ENCODE assay signal across 9 cellular contexts in genomic region chr2:96261328-96262003, GRCh38. TPM values are rescaled to one million over a fixed set of nuclear protein-coding genes. Genes with fewer than 3 reads are reported as not detected.
DNase-seq lines count a peak whose midpoint lies in the region; ATAC-seq and TF ChIP-seq lines count a peak whose summit lies in the region.
"Had no signal": no experiment of that assay in that cellular context is flagged by ENCODE, and none has a peak within 500 bp of the region (broad histone marks: within the 10 kb centered on the region; RNA-seq: fewer than 3 reads in every experiment).

No MANE protein-coding gene starts in this region.

- H3K27ac Mint-ChIP-seq in activated CD4-positive, alpha-beta memory T cell treated with anti-CD3 and anti-CD28 coated beads, Interleukin-2, amount 10 ng/mL, durations not matched to agents 7 days and 5 days = peak overlapping the region; percentile 76
- no peak overlapping the region for H3K27ac Mint-ChIP-seq in activated CD4-positive, alpha-beta memory T cell treated with anti-CD3 and anti-CD28 coated beads for 36 hours
- peak overlapping the region; percentile 89 for H3K27ac Mint-ChIP-seq in activated T-helper 2 cell treated with anti-CD3 and anti-CD28 coated beads, Interferon-gamma antibody, Interleukin-2, Interleukin-4, amounts not matched to agents 10 μg/mL and 5 μg/mL and 100 μg/mL, durations not matched to agents 14 hours and 24 hours and 36 hours
- H3K27ac Mint-ChIP-seq in memory B cell = peak overlapping the region; percentile 79

- TF ChIP-seq POLR2A in testis (IDR thresholded peaks at IDR 0.05) = no peak

- H3K4me3 ChIP-seq in testis = no peak overlapping the region

- CTCF ChIA-PET in activated CD4-positive, alpha-beta memory T cell treated with anti-CD3 and anti-CD28 coated beads, Interleukin-2, amount 10 ng/mL, durations not matched to agents 7 days and 5 days (lab: Charles Lee) = interaction anchor here (0.8 to 3.7 kb wide), 9 partner anchors 16 to 123 kb away, joined by 3 to 12 read pairs (median 5); partner anchors contain the start of genes ASTL and STARD7
- CTCF ChIA-PET in activated CD4-positive, alpha-beta memory T cell treated with anti-CD3 and anti-CD28 coated beads for 36 hours (lab: Charles Lee) = interaction anchor here (1.1 to 2.4 kb wide), 6 partner anchors 53 to 269 kb away, joined by 3 to 9 read pairs (median 6); partner anchors contain the start of gene STARD7

- no peaks in the 10 kb centered on the region for H3K36me3 ChIP-seq in testis (ENCODE audit: low read depth, missing control alignments)

- H3K4me1 ChIP-seq in testis = peaks cover 49% of the 10 kb centered on the region

- no peaks in the 10 kb centered on the region for H3K9me3 Mint-ChIP-seq in activated CD4-positive, alpha-beta memory T cell treated with anti-CD3 and anti-CD28 coated beads, Interleukin-2, amount 10 ng/mL, durations not matched to agents 7 days and 5 days
- H3K9me3 Mint-ChIP-seq in activated CD4-positive, alpha-beta memory T cell treated with anti-CD3 and anti-CD28 coated beads for 36 hours = no peaks in the 10 kb centered on the region
- no peaks in the 10 kb centered on the region for H3K9me3 Mint-ChIP-seq in activated T-helper 2 cell treated with anti-CD3 and anti-CD28 coated beads, Interferon-gamma antibody, Interleukin-2, Interleukin-4, amounts not matched to agents 10 μg/mL and 5 μg/mL and 100 μg/mL, durations not matched to agents 14 hours and 24 hours and 36 hours
- H3K9me3 Mint-ChIP-seq in memory B cell = no peaks in the 10 kb centered on the region

- peaks cover 73% of the 10 kb centered on the region for H3K4me1 Mint-ChIP-seq in activated CD4-positive, alpha-beta memory T cell treated with anti-CD3 and anti-CD28 coated beads, Interleukin-2, amount 10 ng/mL, durations not matched to agents 7 days and 5 days
- peaks cover 69% of the 10 kb centered on the region for H3K4me1 Mint-ChIP-seq in activated CD4-positive, alpha-beta memory T cell treated with anti-CD3 and anti-CD28 coated beads for 36 hours (ENCODE audit: low read depth)
- peaks cover 45% of the 10 kb centered on the region for H3K4me1 Mint-ChIP-seq in activated T-helper 2 cell treated with anti-CD3 and anti-CD28 coated beads, Interferon-gamma antibody, Interleukin-2, Interleukin-4, amounts not matched to agents 10 μg/mL and 5 μg/mL and 100 μg/mL, durations not matched to agents 14 hours and 24 hours and 36 hours (ENCODE audit: low read depth)
- peaks cover 52% of the 10 kb centered on the region for H3K4me1 Mint-ChIP-seq in memory B cell

- no peaks in the 10 kb centered on the region for H3K9me3 ChIP-seq in testis

- H3K27ac ChIP-seq in testis (peak overlapping the region; percentile 47 to 70), caudate nucleus (ENCODE audit: low read depth, low read length) (no peak overlapping the region)

- WGBS in testis, 2 donors = 63 to 68% methylated on average over 3 to 6 of the region's 6 CpGs

- no peak overlapping the region for H3K4me3 Mint-ChIP-seq in activated CD4-positive, alpha-beta memory T cell treated with anti-CD3 and anti-CD28 coated beads, Interleukin-2, amount 10 ng/mL, durations not matched to agents 7 days and 5 days
- no peak overlapping the region for H3K4me3 Mint-ChIP-seq in activated CD4-positive, alpha-beta memory T cell treated with anti-CD3 and anti-CD28 coated beads for 36 hours
- H3K4me3 Mint-ChIP-seq in activated T-helper 2 cell treated with anti-CD3 and anti-CD28 coated beads, Interferon-gamma antibody, Interleukin-2, Interleukin-4, amounts not matched to agents 10 μg/mL and 5 μg/mL and 100 μg/mL, durations not matched to agents 14 hours and 24 hours and 36 hours (ENCODE audit: low read depth) = no peak overlapping the region
- no peak overlapping the region for H3K4me3 Mint-ChIP-seq in memory B cell

- intact Hi-C loops in activated CD4-positive, alpha-beta memory T cell treated with anti-CD3 and anti-CD28 coated beads for 36 hours (cut with micrococcal nuclease) = no loop called here
- intact Hi-C loops in activated T-helper 2 cell treated with anti-CD3 and anti-CD28 coated beads, Interferon-gamma antibody, Interleukin-2, Interleukin-4, amounts not matched to agents 10 μg/mL and 5 μg/mL and 100 μg/mL, durations not matched to agents 14 hours and 24 hours and 36 hours (cut with micrococcal nuclease) = no loop called here
- intact Hi-C loops in testis (cut with DNase I; ENCODE audit: low total_unique reads) = no loop called here

- H3K36me3 Mint-ChIP-seq in activated CD4-positive, alpha-beta memory T cell treated with anti-CD3 and anti-CD28 coated beads, Interleukin-2, amount 10 ng/mL, durations not matched to agents 7 days and 5 days (ENCODE audit: low read depth) = peaks cover 37% of the 10 kb centered on the region
- peaks cover 13% of the 10 kb centered on the region for H3K36me3 Mint-ChIP-seq in activated CD4-positive, alpha-beta memory T cell treated with anti-CD3 and anti-CD28 coated beads for 36 hours
- H3K36me3 Mint-ChIP-seq in activated T-helper 2 cell treated with anti-CD3 and anti-CD28 coated beads, Interferon-gamma antibody, Interleukin-2, Interleukin-4, amounts not matched to agents 10 μg/mL and 5 μg/mL and 100 μg/mL, durations not matched to agents 14 hours and 24 hours and 36 hours (ENCODE audit: low read depth) = peaks cover 46% of the 10 kb centered on the region
- H3K36me3 Mint-ChIP-seq in memory B cell = peaks cover 5% of the 10 kb centered on the region

- no peaks in the 10 kb centered on the region for H3K27me3 Mint-ChIP-seq in activated CD4-positive, alpha-beta memory T cell treated with anti-CD3 and anti-CD28 coated beads, Interleukin-2, amount 10 ng/mL, durations not matched to agents 7 days and 5 days
- H3K27me3 Mint-ChIP-seq in activated CD4-positive, alpha-beta memory T cell treated with anti-CD3 and anti-CD28 coated beads for 36 hours = no peaks in the 10 kb centered on the region
- H3K27me3 Mint-ChIP-seq in activated T-helper 2 cell treated with anti-CD3 and anti-CD28 coated beads, Interferon-gamma antibody, Interleukin-2, Interleukin-4, amounts not matched to agents 10 μg/mL and 5 μg/mL and 100 μg/mL, durations not matched to agents 14 hours and 24 hours and 36 hours (ENCODE audit: low read depth) = no peaks in the 10 kb centered on the region
- H3K27me3 Mint-ChIP-seq in memory B cell = no peaks in the 10 kb centered on the region

- POLR2A ChIA-PET in activated CD4-positive, alpha-beta memory T cell treated with anti-CD3 and anti-CD28 coated beads, Interleukin-2, amount 10 ng/mL, durations not matched to agents 7 days and 5 days (lab: Charles Lee) = interaction anchor here (1.1 to 2.3 kb wide), 4 partner anchors 16 to 87 kb away, joined by 3 to 9 read pairs (median 4); partner anchors contain the start of gene STARD7
- POLR2A ChIA-PET in activated CD4-positive, alpha-beta memory T cell treated with anti-CD3 and anti-CD28 coated beads for 36 hours (lab: Charles Lee) = interaction anchor here (2.1 kb wide), 1 partner anchor 53 kb away, joined by 9 read pairs; the partner anchor contains the start of gene STARD7

- DNase-seq in activated CD4-positive, alpha-beta memory T cell treated with anti-CD3 and anti-CD28 coated beads, Interleukin-2, amount 10 ng/mL, durations not matched to agents 7 days and 5 days = no peak
- no peak for DNase-seq in activated CD4-positive, alpha-beta memory T cell treated with anti-CD3 and anti-CD28 coated beads for 36 hours
- DNase-seq in activated T-helper 2 cell treated with anti-CD3 and anti-CD28 coated beads, Interferon-gamma antibody, Interleukin-2, Interleukin-4, amounts not matched to agents 10 μg/mL and 5 μg/mL and 100 μg/mL, durations not matched to agents 14 hours and 24 hours and 36 hours (ENCODE audit: low spot score) = no peak
- DNase-seq in memory B cell (ENCODE audit: low spot score in 2 of 2) (no peak), testis (no peak), caudate nucleus (lab: John Stamatoyannopoulos, UW) (no peak), ecto neural progenitor cell (ENCODE audit: low spot score) (no peak)
- DNase-seq: activated CD8-positive, alpha-beta memory T cell treated with anti-CD3 and anti-CD28 coated beads, Interleukin-2, amount 50 U/mL, for 48 hours had no signal

- no peaks in the 10 kb centered on the region for H3K27me3 ChIP-seq in testis

- no peak for ATAC-seq in memory B cell (ENCODE audit: low read depth)
- no peak for ATAC-seq in GM18502 (IDR thresholded peaks at IDR 0.05; ENCODE audit: poor library complexity, unreplicated experiment)

- no peak for TF ChIP-seq CTCF in testis (IDR thresholded peaks at IDR 0.05)

RNA-seq across cellular contexts. Expression of gene TMEM127, which starts 4.3 kb away (rescaled TPM):
- total RNA-seq in activated CD4-positive, alpha-beta memory T cell treated with anti-CD3 and anti-CD28 coated beads, Interleukin-2, amount 10 ng/mL, durations not matched to agents 7 days and 5 days = 10 to 100 TPM; 42.4 to 44.0 TPM
- 10 to 100 TPM; 19.3 to 22.2 TPM for total RNA-seq in activated CD4-positive, alpha-beta memory T cell treated with anti-CD3 and anti-CD28 coated beads for 36 hours
- total RNA-seq in activated T-helper 2 cell treated with anti-CD3 and anti-CD28 coated beads, Interferon-gamma antibody, Interleukin-2, Interleukin-4, amounts not matched to agents 10 μg/mL and 5 μg/mL and 100 μg/mL, durations not matched to agents 14 hours and 24 hours and 36 hours = 29.0 and 30.4 TPM in 2 replicates
- total RNA-seq in testis = 10 to 100 TPM; 25.0 to 32.1 TPM
- 29.2 TPM for polyA plus RNA-seq in testis (ENCODE audit: insufficient read depth, low read depth, low replicate concordance)

RNA-seq across cellular contexts. Expression of gene CIAO1, which starts 4.6 kb away (rescaled TPM):
- total RNA-seq in activated CD4-positive, alpha-beta memory T cell treated with anti-CD3 and anti-CD28 coated beads, Interleukin-2, amount 10 ng/mL, durations not matched to agents 7 days and 5 days = 10 to 100 TPM; 64.4 to 67.4 TPM
- 10 to 100 TPM; 86.6 to 87.1 TPM for total RNA-seq in activated CD4-positive, alpha-beta memory T cell treated with anti-CD3 and anti-CD28 coated beads for 36 hours
- 93.9 and 94.7 TPM in 2 replicates for total RNA-seq in activated T-helper 2 cell treated with anti-CD3 and anti-CD28 coated beads, Interferon-gamma antibody, Interleukin-2, Interleukin-4, amounts not matched to agents 10 μg/mL and 5 μg/mL and 100 μg/mL, durations not matched to agents 14 hours and 24 hours and 36 hours
- total RNA-seq in testis = 100 to 1,000 TPM; 154 to 164 TPM
- polyA plus RNA-seq in testis (ENCODE audit: insufficient read depth, low read depth, low replicate concordance) = 56.8 TPM

RNA-seq across cellular contexts. Expression of gene SNRNP200, which starts 43.9 kb away (rescaled TPM):
- 100 to 1,000 TPM; 149 to 156 TPM for total RNA-seq in activated CD4-positive, alpha-beta memory T cell treated with anti-CD3 and anti-CD28 coated beads, Interleukin-2, amount 10 ng/mL, durations not matched to agents 7 days and 5 days
- total RNA-seq in activated CD4-positive, alpha-beta memory T cell treated with anti-CD3 and anti-CD28 coated beads for 36 hours = 100 to 1,000 TPM; 165 to 175 TPM
- 191 TPM in 2 replicates for total RNA-seq in activated T-helper 2 cell treated with anti-CD3 and anti-CD28 coated beads, Interferon-gamma antibody, Interleukin-2, Interleukin-4, amounts not matched to agents 10 μg/mL and 5 μg/mL and 100 μg/mL, durations not matched to agents 14 hours and 24 hours and 36 hours
- 100 to 1,000 TPM; 165 to 202 TPM for total RNA-seq in testis
- 181 TPM for polyA plus RNA-seq in testis (ENCODE audit: insufficient read depth, low read depth, low replicate concordance)

RNA-seq across cellular contexts. Expression of gene STARD7, which starts 52.8 kb away (rescaled TPM):
- 100 to 1,000 TPM; 108 to 113 TPM for total RNA-seq in activated CD4-positive, alpha-beta memory T cell treated with anti-CD3 and anti-CD28 coated beads, Interleukin-2, amount 10 ng/mL, durations not matched to agents 7 days and 5 days
- 100 to 1,000 TPM; 173 to 181 TPM for total RNA-seq in activated CD4-positive, alpha-beta memory T cell treated with anti-CD3 and anti-CD28 coated beads for 36 hours
- total RNA-seq in activated T-helper 2 cell treated with anti-CD3 and anti-CD28 coated beads, Interferon-gamma antibody, Interleukin-2, Interleukin-4, amounts not matched to agents 10 μg/mL and 5 μg/mL and 100 μg/mL, durations not matched to agents 14 hours and 24 hours and 36 hours = 201 and 206 TPM in 2 replicates
- total RNA-seq in testis = 10 to 100 TPM; 77.7 to 96.2 TPM
- 58.0 TPM for polyA plus RNA-seq in testis (ENCODE audit: insufficient read depth, low read depth, low replicate concordance)
